In genomic region chr3:111681705-111682426, GRCh38 we compare ENCODE assay signal across 24 cellular contexts. TPM values are rescaled to one million over a fixed set of nuclear protein-coding genes. Genes with fewer than 3 reads are reported as not detected.
A peak's percentile ranks its signal among the peaks of the same experiment; 100 is the strongest.
DNase-seq lines count a peak whose midpoint lies in the region; ATAC-seq, FAIRE-seq and TF ChIP-seq lines count a peak whose summit lies in the region.
"Had no signal": no experiment of that assay in that cellular context is flagged by ENCODE, and none has a peak within 500 bp of the region (broad histone marks: within the 10 kb centered on the region; RNA-seq: fewer than 3 reads in every experiment).

No MANE protein-coding gene starts in this region.

- 20 to 65% (median 40%) methylated on average over 6 of the region's 6 CpGs for WGBS in small intestine, 3 donors

- POLR2A ChIA-PET in activated naive CD8-positive, alpha-beta T cell treated with anti-CD3 and anti-CD28 coated beads, Interleukin-2, amount 10 ng/mL, durations not matched to agents 7 days and 5 days (lab: Charles Lee) = no interaction called here

- H3K4me1 ChIP-seq in astrocyte (ENCODE audit: insufficient read depth, low read length) = peaks cover 3% of the 10 kb centered on the region
- peaks cover 6 to 14% of the 10 kb centered on the region in 2 donors for H3K4me1 ChIP-seq in small intestine (ENCODE audit: control insufficient read depth in 2 of 2, insufficient read depth in 1 of 2, low read depth in 1 of 2, low read length in 1 of 2)
- H3K4me1 ChIP-seq: left ventricle myocardium inferior had no signal

- peaks cover 49% of the 10 kb centered on the region for H3K4me1 Mint-ChIP-seq in activated naive CD8-positive, alpha-beta T cell treated with anti-CD3 and anti-CD28 coated beads, Interleukin-2, amount 10 ng/mL, durations not matched to agents 7 days and 5 days
- peaks cover 69% of the 10 kb centered on the region for H3K4me1 Mint-ChIP-seq in activated naive CD8-positive, alpha-beta T cell treated with anti-CD3 and anti-CD28 coated beads for 36 hours
- peaks cover 22% of the 10 kb centered on the region for H3K4me1 Mint-ChIP-seq in astrocyte (ENCODE audit: low read depth, unreplicated experiment)
- peaks cover 8% of the 10 kb centered on the region for H3K4me1 Mint-ChIP-seq in CD14-positive monocyte

- H3K9ac ChIP-seq in astrocyte (ENCODE audit: low read length) = no peak overlapping the region
- H3K9ac ChIP-seq: BLaER1 treated with 17β-estradiol and CSF1 and Interleukin-3, amounts not matched to agents 10 nM and 100 nM had no signal

- H3K27me3 Mint-ChIP-seq in activated naive CD8-positive, alpha-beta T cell treated with anti-CD3 and anti-CD28 coated beads, Interleukin-2, amount 10 ng/mL, durations not matched to agents 7 days and 5 days = no peaks in the 10 kb centered on the region
- H3K27me3 Mint-ChIP-seq in activated naive CD8-positive, alpha-beta T cell treated with anti-CD3 and anti-CD28 coated beads for 36 hours = no peaks in the 10 kb centered on the region
- no peaks in the 10 kb centered on the region for H3K27me3 Mint-ChIP-seq in astrocyte (ENCODE audit: low read depth, unreplicated experiment)
- H3K27me3 Mint-ChIP-seq in CD14-positive monocyte (ENCODE audit: low read depth in 3 of 3) = peaks cover 2 to 4% (median 4%) of the 10 kb centered on the region in 3 donors
- H3K27me3 Mint-ChIP-seq: T-helper 17 cell had no signal

- no peaks in the 10 kb centered on the region for H3K79me2 ChIP-seq in astrocyte (ENCODE audit: insufficient read depth, low read length)

- no peak overlapping the region for H3K4me3 Mint-ChIP-seq in activated naive CD8-positive, alpha-beta T cell treated with anti-CD3 and anti-CD28 coated beads, Interleukin-2, amount 10 ng/mL, durations not matched to agents 7 days and 5 days
- H3K4me3 Mint-ChIP-seq in activated naive CD8-positive, alpha-beta T cell treated with anti-CD3 and anti-CD28 coated beads for 36 hours = no peak overlapping the region
- H3K4me3 Mint-ChIP-seq in astrocyte (ENCODE audit: unreplicated experiment) (no peak overlapping the region), CD14-positive monocyte (no peak overlapping the region)
- H3K4me3 Mint-ChIP-seq: activated CD8-positive, alpha-beta T cell treated with anti-CD3 and anti-CD28 coated beads, Interleukin-2, amount 10 ng/mL, durations not matched to agents 7 days and 5 days; activated T-cell treated with anti-CD3 and anti-CD28 coated beads, Interleukin-2, amount 50 U/mL, for 4 hours; IgD-negative memory B cell; T-helper 17 cell had no signal

- no peak for ATAC-seq in activated naive CD8-positive, alpha-beta T cell treated with anti-CD3 and anti-CD28 coated beads, Interleukin-2, amount 10 ng/mL, durations not matched to agents 7 days and 5 days (ENCODE audit: low read depth)
- ATAC-seq in HG03095 (IDR thresholded peaks at IDR 0.05; ENCODE audit: unreplicated experiment) = peak; percentile 41
- no peak for ATAC-seq in HG03159 (IDR thresholded peaks at IDR 0.05; ENCODE audit: unreplicated experiment)
- ATAC-seq: activated CD8-positive, alpha-beta T cell treated with anti-CD3 and anti-CD28 coated beads, Interleukin-2, amount 10 ng/mL, durations not matched to agents 7 days and 5 days; activated T-cell treated with anti-CD3 and anti-CD28 coated beads, Interleukin-2, amount 50 U/mL, for 4 hours; right cardiac atrium; T-helper 17 cell had no signal

- H3K4me2 ChIP-seq in astrocyte (ENCODE audit: low read length) = no peak overlapping the region
- H3K4me2 ChIP-seq: BLaER1 treated with 17β-estradiol and CSF1 and Interleukin-3, amounts not matched to agents 10 nM and 100 nM had no signal

- H3K27ac ChIP-seq in astrocyte (ENCODE audit: low read depth, low read length) (no peak overlapping the region), small intestine (ENCODE audit: low read depth in 1 of 2, low read length in 1 of 2) (no peak overlapping the region)
- H3K27ac ChIP-seq: BLaER1 treated with 17β-estradiol and CSF1 and Interleukin-3, amounts not matched to agents 10 nM and 100 nM; dorsolateral prefrontal cortex; left ventricle myocardium inferior; neutrophil; WERI-Rb-1 had no signal

- H3K27me3 ChIP-seq in astrocyte (ENCODE audit: insufficient read depth, low read length) (peaks cover 15% of the 10 kb centered on the region), small intestine (ENCODE audit: control insufficient read depth in 2 of 2, insufficient read depth in 2 of 2, low read length in 2 of 2) (no peaks in the 10 kb centered on the region)
- H3K27me3 ChIP-seq: BLaER1 treated with 17β-estradiol and CSF1 and Interleukin-3, amounts not matched to agents 10 nM and 100 nM; dorsolateral prefrontal cortex; transverse colon had no signal

- H4K20me1 ChIP-seq in astrocyte (ENCODE audit: insufficient read depth, low read length) = peaks cover 6% of the 10 kb centered on the region
- H4K20me1 ChIP-seq: BLaER1 treated with 17β-estradiol and CSF1 and Interleukin-3, amounts not matched to agents 10 nM and 100 nM had no signal

- TF ChIP-seq CTCF in astrocyte (IDR thresholded peaks at IDR 0.05; ENCODE audit: insufficient read depth, low read depth, low read length) (no peak), CD14-positive monocyte (IDR thresholded peaks at IDR 0.05) (no peak)

- intact Hi-C loops in CD14-positive monocyte (cut with micrococcal nuclease) = no loop called here

- DNase-seq in activated naive CD8-positive, alpha-beta T cell treated with anti-CD3 and anti-CD28 coated beads, Interleukin-2, amount 10 ng/mL, durations not matched to agents 7 days and 5 days = no peak
- DNase-seq in activated naive CD8-positive, alpha-beta T cell treated with anti-CD3 and anti-CD28 coated beads for 36 hours = no peak
- DNase-seq in astrocyte (ENCODE audit: low read depth) = peak; percentile 33
- peak; percentile 63 for DNase-seq in small intestine
- DNase-seq in A172 (ENCODE audit: low spot score) = no peak
- no peak for DNase-seq in CD14-positive monocyte (ENCODE audit: low spot score)
- DNase-seq: activated CD8-positive, alpha-beta T cell treated with anti-CD3 and anti-CD28 coated beads, Interleukin-2, amount 10 ng/mL, durations not matched to agents 7 days and 5 days; activated T-cell treated with anti-CD3 and anti-CD28 coated beads, Interleukin-2, amount 50 U/mL, for 4 hours; dorsolateral prefrontal cortex; erythroblast; HCEC 1CT; left ventricle myocardium inferior; NCI-H2107; NCI-H69; right cardiac atrium; stimulated activated naive CD4-positive, alpha-beta T cell treated with Interleukin-2 at 50 U/mL for 16 hours; T-helper 17 cell; transverse colon; WERI-Rb-1 had no signal

- H2AFZ ChIP-seq in astrocyte (ENCODE audit: low read depth, low read length) = no peak overlapping the region

- H3K27ac Mint-ChIP-seq in activated naive CD8-positive, alpha-beta T cell treated with anti-CD3 and anti-CD28 coated beads, Interleukin-2, amount 10 ng/mL, durations not matched to agents 7 days and 5 days = peak overlapping the region; percentile 7
- no peak overlapping the region for H3K27ac Mint-ChIP-seq in activated naive CD8-positive, alpha-beta T cell treated with anti-CD3 and anti-CD28 coated beads for 36 hours
- H3K27ac Mint-ChIP-seq in astrocyte (ENCODE audit: unreplicated experiment) (no peak overlapping the region), CD14-positive monocyte (no peak overlapping the region)
- H3K27ac Mint-ChIP-seq: activated CD8-positive, alpha-beta T cell treated with anti-CD3 and anti-CD28 coated beads, Interleukin-2, amount 10 ng/mL, durations not matched to agents 7 days and 5 days; IgD-negative memory B cell; T-helper 17 cell had no signal

- H3K9me3 ChIP-seq in astrocyte (ENCODE audit: insufficient read depth, low read depth, low read length) (no peaks in the 10 kb centered on the region), small intestine (ENCODE audit: control insufficient read depth, low read depth) (no peaks in the 10 kb centered on the region)
- H3K9me3 ChIP-seq: left ventricle myocardium inferior, neutrophil, transverse colon had no signal

- H3K36me3 Mint-ChIP-seq in activated naive CD8-positive, alpha-beta T cell treated with anti-CD3 and anti-CD28 coated beads, Interleukin-2, amount 10 ng/mL, durations not matched to agents 7 days and 5 days = peaks cover 40% of the 10 kb centered on the region
- H3K36me3 Mint-ChIP-seq in activated naive CD8-positive, alpha-beta T cell treated with anti-CD3 and anti-CD28 coated beads for 36 hours = peaks cover 30% of the 10 kb centered on the region
- peaks cover 6% of the 10 kb centered on the region for H3K36me3 Mint-ChIP-seq in astrocyte (ENCODE audit: low read depth, unreplicated experiment)
- no peaks in the 10 kb centered on the region for H3K36me3 Mint-ChIP-seq in CD14-positive monocyte
- H3K36me3 Mint-ChIP-seq: IgD-negative memory B cell had no signal

- FAIRE-seq in astrocyte (lab: Jason Lieb, UNC) = no peak
- no peak for FAIRE-seq in small intestine (lab: Jason Lieb, UNC)

- no peaks in the 10 kb centered on the region for H3K36me3 ChIP-seq in astrocyte (ENCODE audit: insufficient read depth, low read length)
- no peaks in the 10 kb centered on the region for H3K36me3 ChIP-seq in small intestine (ENCODE audit: control insufficient read depth in 2 of 2, insufficient read depth in 2 of 2, low read length in 2 of 2)
- H3K36me3 ChIP-seq: BLaER1 treated with 17β-estradiol and CSF1 and Interleukin-3, amounts not matched to agents 10 nM and 100 nM; left ventricle myocardium inferior; neutrophil; transverse colon; WERI-Rb-1 had no signal

- H3K9me3 Mint-ChIP-seq in activated naive CD8-positive, alpha-beta T cell treated with anti-CD3 and anti-CD28 coated beads, Interleukin-2, amount 10 ng/mL, durations not matched to agents 7 days and 5 days = peaks cover 2% of the 10 kb centered on the region
- peaks cover 3% of the 10 kb centered on the region for H3K9me3 Mint-ChIP-seq in activated naive CD8-positive, alpha-beta T cell treated with anti-CD3 and anti-CD28 coated beads for 36 hours
- H3K9me3 Mint-ChIP-seq in astrocyte (ENCODE audit: unreplicated experiment) = peaks cover 4% of the 10 kb centered on the region
- no peaks in the 10 kb centered on the region for H3K9me3 Mint-ChIP-seq in CD14-positive monocyte
- H3K9me3 Mint-ChIP-seq: activated T-cell treated with anti-CD3 and anti-CD28 coated beads, Interleukin-2, amount 50 U/mL, for 4 hours had no signal

- H3K4me3 ChIP-seq in astrocyte (ENCODE audit: insufficient read depth, low read depth, low read length) (no peak overlapping the region), small intestine (ENCODE audit: low read depth in 1 of 2, low read length in 2 of 2) (no peak overlapping the region)
- H3K4me3 ChIP-seq: BLaER1 treated with 17β-estradiol and CSF1 and Interleukin-3, amounts not matched to agents 10 nM and 100 nM; dorsolateral prefrontal cortex; left ventricle myocardium inferior; transverse colon had no signal

RNA-seq across cellular contexts. Expression of gene PLCXD2, which starts 7.4 kb away (rescaled TPM):
- total RNA-seq in activated naive CD8-positive, alpha-beta T cell treated with anti-CD3 and anti-CD28 coated beads, Interleukin-2, amount 10 ng/mL, durations not matched to agents 7 days and 5 days = 10 to 100 TPM; 15.3 TPM
- 1 to 10 TPM; 8.1 to 8.5 TPM for total RNA-seq in activated naive CD8-positive, alpha-beta T cell treated with anti-CD3 and anti-CD28 coated beads for 36 hours
- 9.3 and 11.4 TPM in 2 replicates for total RNA-seq in astrocyte
- polyA plus RNA-seq in small intestine (1 to 10 TPM; 1.4 to 3.4 (median 1.8) TPM), CD14-positive monocyte (under 1 TPM; 0.06 to 0.08 TPM)
- 2.0 TPM in 2 replicates for total RNA-seq in A172 (2014; rRNA removed; shearing (Covaris generic))

Comparison
In these comparisons a context has a peak if more than half of its experiments do, and no peak if none do; other contexts are left out.
1. DNase-seq: peak in astrocyte (single experiment) and small intestine (single experiment); none in activated naive CD8-positive, alpha-beta T cell treated with anti-CD3 and anti-CD28 coated beads, Interleukin-2, amount 10 ng/mL, durations not matched to agents 7 days and 5 days (single experiment), activated naive CD8-positive, alpha-beta T cell treated with anti-CD3 and anti-CD28 coated beads for 36 hours (single experiment), A172 (single experiment) and CD14-positive monocyte (single experiment).